Comparison of ENCODE assay signal across 12 cellular contexts in genomic region chr1:190320952-190321351, GRCh38.
A peak's percentile ranks its signal among the peaks of the same experiment; 100 is the strongest.
DNase-seq lines count a peak whose midpoint lies in the region; ATAC-seq and TF ChIP-seq lines count a peak whose summit lies in the region.
"Had no signal": no experiment of that assay in that cellular context is flagged by ENCODE, and none has a peak within 500 bp of the region (broad histone marks: within the 10 kb centered on the region; RNA-seq: fewer than 3 reads in every experiment).

No MANE protein-coding gene starts in this region.

- H3K4me1 ChIP-seq in A673 (ENCODE audit: insufficient read depth, low read length, poor library complexity, severe bottlenecking) (no peaks in the 10 kb centered on the region), RWPE2 (ENCODE audit: insufficient read depth, poor library complexity, severe bottlenecking) (no peaks in the 10 kb centered on the region)

- H3K27me3 ChIP-seq in A673 (replicated peaks; ENCODE audit: insufficient read depth, low read depth, low read length, poor library complexity) (no peaks in the 10 kb centered on the region), RWPE2 (ENCODE audit: insufficient read depth, poor library complexity, severe bottlenecking) (no peaks in the 10 kb centered on the region)

- no peaks in the 10 kb centered on the region for H3K36me3 Mint-ChIP-seq in activated T-helper 17 cell treated with anti-CD3 and anti-CD28 coated beads, Interleukin-2, amount 50 U/mL, for 72 hours (ENCODE audit: low read depth)
- H3K36me3 Mint-ChIP-seq: activated naive CD8-positive, alpha-beta T cell treated with anti-CD3 and anti-CD28 coated beads for 36 hours; CD4-positive, CD25-positive, alpha-beta regulatory T cell had no signal

- no peaks in the 10 kb centered on the region for H3K27me3 Mint-ChIP-seq in activated T-helper 17 cell treated with anti-CD3 and anti-CD28 coated beads, Interleukin-2, amount 50 U/mL, for 72 hours
- H3K27me3 Mint-ChIP-seq: activated naive CD8-positive, alpha-beta T cell treated with anti-CD3 and anti-CD28 coated beads for 36 hours; CD4-positive, CD25-positive, alpha-beta regulatory T cell had no signal

- DNase-seq in A673 (ENCODE audit: low spot score) (peak; percentile 47), HT1080 (ENCODE audit: low read depth) (peak; percentile 29), RWPE2 (ENCODE audit: low spot score) (no peak), fibroblast of the conjunctiva (ENCODE audit: low read depth) (peak; percentile 49), UCSD-AML1 (lab: John Stamatoyannopoulos, UW; ENCODE audit: unreplicated experiment) (no peak), SW480 (ENCODE audit: low spot score) (no peak)
- DNase-seq: activated naive CD8-positive, alpha-beta T cell treated with anti-CD3 and anti-CD28 coated beads for 36 hours; CD4-positive, CD25-positive, alpha-beta regulatory T cell; hippocampal formation; T-helper 1 cell had no signal

- H3K4me3 Mint-ChIP-seq in activated T-helper 17 cell treated with anti-CD3 and anti-CD28 coated beads, Interleukin-2, amount 50 U/mL, for 72 hours: no peak overlapping the region
- H3K4me3 Mint-ChIP-seq: activated naive CD8-positive, alpha-beta T cell treated with anti-CD3 and anti-CD28 coated beads for 36 hours; CD4-positive, CD25-positive, alpha-beta regulatory T cell had no signal

- no peaks in the 10 kb centered on the region for H3K36me3 ChIP-seq in A673 (ENCODE audit: insufficient read depth, low read length, poor library complexity, severe bottlenecking)
- no peaks in the 10 kb centered on the region for H3K36me3 ChIP-seq in RWPE2 (ENCODE audit: low read depth)

- TF ChIP-seq CTCF in A673 (conservative IDR thresholded peaks at IDR 0.05; ENCODE audit: low read depth, low read length) (peak; percentile 38; the same call in 1 of the 2 replicates), RWPE2 (IDR thresholded peaks at IDR 0.05; ENCODE audit: poor library complexity, severe bottlenecking) (peak; percentile 41)

- CTCF ChIA-PET in A673 (lab: Charles Lee): interaction anchor here (0.6 to 1.0 kb wide), 2 partner anchors 522 to 611 kb away, joined by 3 read pairs; no protein-coding TSS in a partner anchor

- POLR2A ChIA-PET in A673 (lab: Charles Lee; ENCODE audit: low non-redundant PET): no interaction called here

- intact Hi-C loops in A673 (cut with micrococcal nuclease; ENCODE audit: unreplicated experiment): no loop called here

- H3K4me3 ChIP-seq in A673 (ENCODE audit: low read depth, low read length, poor library complexity, severe bottlenecking) (no peak overlapping the region), RWPE2 (ENCODE audit: severe bottlenecking) (no peak overlapping the region)

- peaks cover 4% of the 10 kb centered on the region for H3K9me3 Mint-ChIP-seq in activated T-helper 17 cell treated with anti-CD3 and anti-CD28 coated beads, Interleukin-2, amount 50 U/mL, for 72 hours
- H3K9me3 Mint-ChIP-seq: activated naive CD8-positive, alpha-beta T cell treated with anti-CD3 and anti-CD28 coated beads for 36 hours had no signal

- H3K9me3 ChIP-seq in A673 (ENCODE audit: low read depth, low read length, poor library complexity, severe bottlenecking) (no peaks in the 10 kb centered on the region), RWPE2 (ENCODE audit: severe bottlenecking) (no peaks in the 10 kb centered on the region)

- no peaks in the 10 kb centered on the region for H3K4me1 Mint-ChIP-seq in activated T-helper 17 cell treated with anti-CD3 and anti-CD28 coated beads, Interleukin-2, amount 50 U/mL, for 72 hours
- H3K4me1 Mint-ChIP-seq: activated naive CD8-positive, alpha-beta T cell treated with anti-CD3 and anti-CD28 coated beads for 36 hours had no signal

- BruUV-seq in A673 (replicated peaks; lab: Mats Ljungman, UMichigan): no TSS peak

- ATAC-seq in RWPE2 (ENCODE audit: low read depth) (peak; percentile 65; the same call in 2 of the 3 replicates), GM21619 (IDR thresholded peaks at IDR 0.05; ENCODE audit: unreplicated experiment) (no peak)
- ATAC-seq in activated T-helper 17 cell treated with anti-CD3 and anti-CD28 coated beads, Interleukin-2, amount 50 U/mL, for 72 hours (replicated peaks): no peak

- no peak overlapping the region for H3K27ac ChIP-seq in A673 (ENCODE audit: low read depth, low read length, poor library complexity, severe bottlenecking)
- no peak overlapping the region for H3K27ac ChIP-seq in RWPE2 (ENCODE audit: poor library complexity, severe bottlenecking)

- H3K27ac Mint-ChIP-seq in activated T-helper 17 cell treated with anti-CD3 and anti-CD28 coated beads, Interleukin-2, amount 50 U/mL, for 72 hours: no peak overlapping the region
- H3K27ac Mint-ChIP-seq: activated naive CD8-positive, alpha-beta T cell treated with anti-CD3 and anti-CD28 coated beads for 36 hours; CD4-positive, CD25-positive, alpha-beta regulatory T cell had no signal

Comparison
In these comparisons a context has a peak if more than half of its experiments do, and no peak if none do; other contexts are left out.
1. DNase-seq: peak in A673 (single experiment), HT1080 (single experiment) and fibroblast of the conjunctiva (single experiment); none in RWPE2 (single experiment), UCSD-AML1 (single experiment) and SW480 (single experiment).